25 cellular contexts compared by ENCODE assay signal in genomic region chr13:84821261-84821660, GRCh38.
DNase-seq lines count a peak whose midpoint lies in the region; TF ChIP-seq lines count a peak whose summit lies in the region.
"Had no signal": no experiment of that assay in that cellular context is flagged by ENCODE, and none has a peak within 500 bp of the region (broad histone marks: within the 10 kb centered on the region; RNA-seq: fewer than 3 reads in every experiment).

No MANE protein-coding gene starts in this region.

- H3K27ac Mint-ChIP-seq in nephron, result peak overlapping the region in 2 of 3 experiments; percentile 61 to 68
- H3K27ac Mint-ChIP-seq in glutamatergic neuron (ENCODE audit: unreplicated experiment), result no peak overlapping the region
- H3K27ac Mint-ChIP-seq: activated CD4-positive, alpha-beta memory T cell treated with anti-CD3 and anti-CD28 coated beads, Interleukin-2, amount 10 ng/mL, durations not matched to agents 7 days and 5 days; B cell; GM23338; IgD-negative memory B cell had no signal

- DNase-seq in NCI-H1092 treated with DMSO at 0.1 percent for 48 hours (lab: John Stamatoyannopoulos, UW), result peak; percentile 38
- DNase-seq in NCI-H1092 (lab: John Stamatoyannopoulos, UW), result no peak
- peak; percentile 45 for DNase-seq in LHCN-M2 (ENCODE audit: low read depth)
- peak; percentile 25 for DNase-seq in SK-N-SH
- no peak for DNase-seq in glutamatergic neuron
- no peak for DNase-seq in stimulated activated CD4-positive, alpha-beta T cell treated with anti-CD3 and anti-CD28 coated beads, Interleukin-12 subunit alpha, Interleukin-12 subunit beta, amount 100 ng/mL, for 4 hours
- no peak for DNase-seq in NAMALWA (ENCODE audit: low spot score)
- DNase-seq: activated CD4-positive, alpha-beta memory T cell treated with anti-CD3 and anti-CD28 coated beads, Interleukin-2, amount 10 ng/mL, durations not matched to agents 7 days and 5 days; activated effector memory CD4-positive, alpha-beta T cell treated with anti-CD3 and anti-CD28 coated beads, Interleukin-2, amount 50 U/mL, for 16 hours; Caco-2; lower lobe of right lung; MM.1S; NCI-H187; NCI-H524 treated with DMSO at 0.1 percent for 48 hours; stimulated activated CD4-positive, alpha-beta T cell treated with anti-CD3 and anti-CD28 coated beads, Interleukin-4, amount 100 ng/mL, for 1 hour; stimulated activated naive CD4-positive, alpha-beta T cell; SW 1271 had no signal

- TF ChIP-seq CTCF in SK-N-SH (IDR thresholded peaks at IDR 0.05) (no peak), nephron (IDR thresholded peaks at IDR 0.05; ENCODE audit: unreplicated experiment in 3 of 3) (no peak), glutamatergic neuron (IDR thresholded peaks at IDR 0.05; ENCODE audit: partially characterized antibody, unreplicated experiment) (no peak)

- no peaks in the 10 kb centered on the region for H3K9me3 ChIP-seq in SK-N-SH
- H3K9me3 ChIP-seq: Caco-2, lower lobe of right lung, thoracic aorta had no signal

- no peak overlapping the region for H3K4me3 ChIP-seq in SK-N-SH (ENCODE audit: low read depth in 2 of 2, low read length in 1 of 2)
- H3K4me3 ChIP-seq: GM23338, hepatocyte, lower lobe of right lung, thoracic aorta had no signal

- no peaks in the 10 kb centered on the region for H3K79me2 ChIP-seq in SK-N-SH (ENCODE audit: insufficient read depth)
- H3K79me2 ChIP-seq: hepatocyte had no signal

- WGBS in SK-N-SH (ENCODE audit: low lambda C conversion rate), result 8% methylated on average over 3 of the region's 3 CpGs

- CTCF ChIA-PET in SK-N-SH (lab: Yijun Ruan, JAX), result interaction anchor here (1.0 kb wide), 1 partner anchor 11 kb away, joined by 3 read pairs; no protein-coding TSS in a partner anchor

- H3K36me3 Mint-ChIP-seq in nephron (ENCODE audit: low read depth), result no peaks in the 10 kb centered on the region
- no peaks in the 10 kb centered on the region for H3K36me3 Mint-ChIP-seq in glutamatergic neuron (ENCODE audit: unreplicated experiment)
- H3K36me3 Mint-ChIP-seq: IgD-negative memory B cell had no signal

- H3K4me1 Mint-ChIP-seq in nephron (peaks cover 17% of the 10 kb centered on the region), glutamatergic neuron (ENCODE audit: low read depth, unreplicated experiment) (peaks cover 6% of the 10 kb centered on the region)
- H3K4me1 Mint-ChIP-seq: activated CD4-positive, alpha-beta memory T cell treated with anti-CD3 and anti-CD28 coated beads, Interleukin-2, amount 10 ng/mL, durations not matched to agents 7 days and 5 days; B cell; IgD-negative memory B cell had no signal

- no peak overlapping the region for H2AFZ ChIP-seq in SK-N-SH (ENCODE audit: low read depth)
- H2AFZ ChIP-seq: GM23338, hepatocyte had no signal

- H4K20me1 ChIP-seq in SK-N-SH (ENCODE audit: insufficient read depth), result no peaks in the 10 kb centered on the region

- no peak overlapping the region; the same call in 1 of the 2 replicates for H3K4me2 ChIP-seq in SK-N-SH
- H3K4me2 ChIP-seq: GM23338, hepatocyte had no signal

- H3K4me1 ChIP-seq in SK-N-SH (ENCODE audit: control insufficient read depth in 1 of 2, insufficient read depth in 2 of 2, low read depth in 1 of 2, low read length in 1 of 2), result peaks cover 0 to 2% of the 10 kb centered on the region in 2 experiments; a peak in 1 of 4 replicates
- H3K4me1 ChIP-seq: Caco-2, lower lobe of right lung had no signal

- H3K4me3 Mint-ChIP-seq in nephron (no peak overlapping the region), glutamatergic neuron (ENCODE audit: unreplicated experiment) (no peak overlapping the region)
- H3K4me3 Mint-ChIP-seq: activated CD4-positive, alpha-beta memory T cell treated with anti-CD3 and anti-CD28 coated beads, Interleukin-2, amount 10 ng/mL, durations not matched to agents 7 days and 5 days; B cell; GM23338; IgD-negative memory B cell had no signal

- no peaks in the 10 kb centered on the region for H3F3A ChIP-seq in SK-N-SH (replicated peaks; ENCODE audit: insufficient read depth)

- H3K9ac ChIP-seq in SK-N-SH, result no peak overlapping the region

- no peaks in the 10 kb centered on the region for H3K27me3 ChIP-seq in SK-N-SH (ENCODE audit: insufficient read depth)
- H3K27me3 ChIP-seq: hepatocyte had no signal

- H3K9me2 ChIP-seq in SK-N-SH, result no peaks in the 10 kb centered on the region

- H3K27me3 Mint-ChIP-seq in nephron (ENCODE audit: low read depth), result no peaks in the 10 kb centered on the region
- H3K27me3 Mint-ChIP-seq in glutamatergic neuron (ENCODE audit: unreplicated experiment), result no peaks in the 10 kb centered on the region
- H3K27me3 Mint-ChIP-seq: activated CD4-positive, alpha-beta memory T cell treated with anti-CD3 and anti-CD28 coated beads, Interleukin-2, amount 10 ng/mL, durations not matched to agents 7 days and 5 days; B cell; IgD-negative memory B cell had no signal

- H3K9me3 Mint-ChIP-seq in nephron, result no peaks in the 10 kb centered on the region
- H3K9me3 Mint-ChIP-seq in glutamatergic neuron (ENCODE audit: unreplicated experiment), result no peaks in the 10 kb centered on the region
- H3K9me3 Mint-ChIP-seq: activated CD4-positive, alpha-beta memory T cell treated with anti-CD3 and anti-CD28 coated beads, Interleukin-2, amount 10 ng/mL, durations not matched to agents 7 days and 5 days; GM23338 had no signal

- no peak for TF ChIP-seq EP300 in SK-N-SH (IDR thresholded peaks at IDR 0.05; ENCODE audit: borderline replicate concordance in 1 of 2, low read depth in 1 of 2, low read length in 1 of 2)

- no peaks in the 10 kb centered on the region for H3K36me3 ChIP-seq in SK-N-SH (replicated peaks in 1 of 2; ENCODE audit: control insufficient read depth in 1 of 2, insufficient read depth in 2 of 2, low read length in 1 of 2)
- H3K36me3 ChIP-seq: lower lobe of right lung, thoracic aorta had no signal

- POLR2A ChIA-PET in SK-N-SH (lab: Yijun Ruan, JAX), result no interaction called here

- no peak for TF ChIP-seq RAD21 in SK-N-SH (IDR thresholded peaks at IDR 0.05; ENCODE audit: low read length)

- no peak overlapping the region; a peak in 1 of 4 replicates for H3K27ac ChIP-seq in SK-N-SH (ENCODE audit: low read depth in 2 of 2, low read length in 1 of 2)
- H3K27ac ChIP-seq: 22Rv1, hepatocyte, HL-60, lower lobe of right lung, thoracic aorta had no signal

TF ChIP-seq in SK-N-SH, 30 proteins besides CTCF, POLR2A, EP300 and RAD21:
- TF ChIP-seq GATA2 (CRISPR knock-in tag; IDR thresholded peaks at IDR 0.05), result peak; percentile 50; the same call in 1 of the 2 replicates
- TF ChIP-seq JUND (IDR thresholded peaks at IDR 0.05), result no peak

Comparison
In these comparisons a context has a peak if more than half of its experiments do, and no peak if none do; other contexts are left out.
1. DNase-seq: peak in NCI-H1092 treated with DMSO at 0.1 percent for 48 hours (single experiment), LHCN-M2 (single experiment) and SK-N-SH (single experiment); none in NCI-H1092 (single experiment), glutamatergic neuron (single experiment), stimulated activated CD4-positive, alpha-beta T cell treated with anti-CD3 and anti-CD28 coated beads, Interleukin-12 subunit alpha, Interleukin-12 subunit beta, amount 100 ng/mL, for 4 hours (single experiment) and NAMALWA (single experiment).